In the genomic region with DNA sequence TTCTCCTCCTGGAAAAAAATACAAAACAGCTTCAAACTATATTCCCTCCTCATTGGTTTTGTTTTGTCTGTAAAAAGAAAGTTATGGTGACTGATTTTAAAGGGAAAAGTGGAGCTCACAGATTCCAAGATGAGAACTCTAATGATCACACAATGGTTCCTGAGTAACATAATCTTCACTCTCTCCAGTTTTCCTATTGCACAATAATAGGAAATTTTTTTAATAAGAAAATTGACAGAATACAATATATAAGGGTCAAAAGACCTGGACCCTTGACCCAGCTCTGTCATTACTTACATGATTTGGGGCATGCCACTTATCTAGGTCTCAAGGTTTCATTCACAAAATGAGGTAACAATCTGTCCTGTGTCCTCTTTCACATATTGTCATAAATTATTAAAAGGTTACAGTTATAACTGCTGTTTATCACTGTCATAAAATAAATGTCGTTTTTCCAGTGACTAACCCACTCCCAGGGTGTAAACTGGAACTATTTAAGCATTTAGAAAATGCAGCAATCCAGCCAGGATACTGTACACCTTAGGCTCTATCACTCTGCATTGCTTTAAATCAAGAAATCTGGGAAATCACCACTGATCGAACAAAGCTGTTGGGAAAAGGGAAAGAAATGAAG, we compare ENCODE assay signal across 1 cellular context.
TF ChIP-seq lines count a peak whose summit lies in the region.

No MANE protein-coding gene starts in this region.

TF ChIP-seq in endothelial cell of umbilical vein, 7 proteins besides CTCF, POLR2A, EP300 and RAD21:
- TF ChIP-seq MYC (IDR thresholded peaks at IDR 0.05; ENCODE audit: low read depth, low read length) (no peak), POLR2AphosphoS5 (IDR thresholded peaks at IDR 0.05; ENCODE audit: insufficient read depth, low read depth, low read length) (no peak), JUN (IDR thresholded peaks at IDR 0.05; ENCODE audit: borderline replicate concordance, insufficient read depth, insufficient read length, low read depth) (no peak), GATA2 (IDR thresholded peaks at IDR 0.05; ENCODE audit: insufficient read depth, insufficient read length, low read depth, low read length) (no peak), EZH2 (IDR thresholded peaks at IDR 0.05; ENCODE audit: borderline replicate concordance, low read depth, low read length, severe bottlenecking) (no peak), FOS (IDR thresholded peaks at IDR 0.05; ENCODE audit: borderline replicate concordance, insufficient read depth, low read length) (no peak)
- TF ChIP-seq, protein P1, sequence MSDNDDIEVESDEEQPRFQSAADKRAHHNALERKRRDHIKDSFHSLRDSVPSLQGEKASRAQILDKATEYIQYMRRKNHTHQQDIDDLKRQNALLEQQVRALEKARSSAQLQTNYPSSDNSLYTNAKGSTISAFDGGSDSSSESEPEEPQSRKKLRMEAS (IDR thresholded peaks at IDR 0.05; ENCODE audit: insufficient read depth, insufficient read length) = no peak
